ENCODE assay signal across 24 cellular contexts in genomic region chr6:159665868-159666635, GRCh38.
"Had no signal": no experiment of that assay in that cellular context is flagged by ENCODE, and none has a peak within 500 bp of the region (broad histone marks: within the 10 kb centered on the region; RNA-seq: fewer than 3 reads in every experiment).

No MANE protein-coding gene starts in this region.

- ATAC-seq: activated CD4-positive, alpha-beta T cell treated with anti-CD3 and anti-CD28 coated beads for 36 hours; left lung; natural killer cell; stimulated activated naive B cell treated with anti-CD40 and anti-IgM and Interleukin-4, amounts not matched to agents 10 μg/mL and 1 μg/mL and 100 μg/mL, for 72 hours had no signal

- DNase-seq: activated CD4-positive, alpha-beta T cell treated with anti-CD3 and anti-CD28 coated beads for 36 hours; activated CD4-positive, alpha-beta T cell treated with anti-CD3 and anti-CD28 coated beads, Interleukin-2, amount 50 U/mL, for 4 hours; activated CD4-positive, CD25-positive, alpha-beta regulatory T cell; activated CD8-positive, alpha-beta memory T cell treated with anti-CD3 and anti-CD28 coated beads for 24 hours; activated gamma-delta T cell; activated naive CD4-positive, alpha-beta T cell treated with anti-CD3 and anti-CD28 coated beads, Interleukin-2, amount 10 ng/mL, durations not matched to agents 7 days and 5 days; activated naive CD8-positive, alpha-beta T cell treated with anti-CD3 and anti-CD28 coated beads, Interleukin-2, amount 10 ng/mL, durations not matched to agents 7 days and 5 days; activated T-cell treated with anti-CD3 and anti-CD28 coated beads, Interleukin-2, amount 50 U/mL, for 1 hour; central memory CD4-positive, alpha-beta T cell; dermis blood vessel endothelial cell; effector CD8-positive, alpha-beta T cell; esophagus squamous epithelium; foreskin melanocyte; left lung; lower lobe of right lung; mesendoderm; natural killer cell; occipital lobe; stimulated activated CD4-positive, alpha-beta T cell treated with anti-CD3 and anti-CD28 coated beads, Interleukin-1b, Interleukin-23, amount 100 ng/mL, for 48 hours; stimulated activated naive B cell treated with anti-CD40 and anti-IgM and Interleukin-4, amounts not matched to agents 10 μg/mL and 1 μg/mL and 100 μg/mL, for 72 hours; stomach; T1000; thyroid gland; upper lobe of left lung had no signal
